9 cellular contexts compared by ENCODE assay signal in the genomic region with DNA sequence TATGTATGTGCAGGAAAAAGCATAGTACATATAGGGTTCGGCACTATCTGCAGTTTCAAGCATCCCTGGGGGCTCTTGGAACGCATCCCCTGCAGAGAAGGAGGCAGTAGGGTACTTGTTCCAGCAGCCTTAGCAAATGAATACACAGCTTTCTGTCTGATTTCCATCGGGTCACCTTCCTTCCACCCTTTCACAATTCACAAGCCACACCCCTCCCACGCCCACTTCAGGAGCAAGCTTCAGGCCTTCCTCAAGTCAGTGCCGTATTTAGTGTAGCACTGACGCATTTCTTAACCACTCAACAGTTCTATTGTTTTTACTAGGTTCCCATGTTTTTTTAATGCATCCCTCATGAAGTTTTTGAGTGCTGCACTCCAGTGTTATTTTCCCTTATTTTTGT.
A peak's percentile ranks its signal among the peaks of the same experiment; 100 is the strongest.
DNase-seq lines count a peak whose midpoint lies in the region; ATAC-seq, FAIRE-seq and TF ChIP-seq lines count a peak whose summit lies in the region.
"Had no signal": no experiment of that assay in that cellular context is flagged by ENCODE, and none has a peak within 500 bp of the region (broad histone marks: within the 10 kb centered on the region; RNA-seq: fewer than 3 reads in every experiment).

No MANE protein-coding gene starts in this region.

- H3K4me2 ChIP-seq in GM12878 (ENCODE audit: control insufficient read depth, insufficient read depth), result peak overlapping the region; percentile 75

- 24% methylated on average over 6 of the region's 6 CpGs for WGBS in GM12878 (ENCODE audit: insufficient coverage, insufficient replicate concordance, low lambda C conversion rate, missing lambda C conversion rate)
- 37 to 43% methylated on average over 6 of the region's 6 CpGs for WGBS in lung, 2 donors

- no peak overlapping the region; the same call in 1 of the 2 replicates for H3K9ac ChIP-seq in GM12878 (ENCODE audit: control insufficient read depth, insufficient read depth, low read length)

- SMC1A ChIA-PET in GM12878 (lab: Charles Lee; ENCODE audit: uncharacterized antibody, unreplicated experiment), result interaction anchor here (0.8 to 2.1 kb wide), 8 partner anchors 9 to 72 kb away, joined by 3 to 8 read pairs (median 5); no protein-coding TSS in a partner anchor

- H3K9me3 ChIP-seq in GM12878 (replicated peaks; ENCODE audit: control insufficient read depth, insufficient read depth, low read length) (no peaks in the 10 kb centered on the region), lung (ENCODE audit: control insufficient read depth in 2 of 2, insufficient read depth in 1 of 2, low read length in 1 of 2) (no peaks in the 10 kb centered on the region)

- BruUV-seq in GM12878 (replicated peaks; lab: Mats Ljungman, UMichigan), result no TSS peak

- no peak for TF ChIP-seq EP300 in GM12878 (IDR thresholded peaks at IDR 0.05; ENCODE audit: borderline replicate concordance in 1 of 2, control insufficient read depth in 1 of 2, low read depth in 2 of 2, low read length in 2 of 2)

- TF ChIP-seq POLR2A in GM12878 (IDR thresholded peaks at IDR 0.05; ENCODE audit: low read depth, low read length), result no peak

- H3K4me1 ChIP-seq in GM12878 (ENCODE audit: control insufficient read depth, insufficient read depth, low read length), result peaks cover 43% of the 10 kb centered on the region
- peaks cover 0 to 9% of the 10 kb centered on the region in 2 donors for H3K4me1 ChIP-seq in lung (ENCODE audit: control insufficient read depth in 2 of 2, insufficient read depth in 2 of 2, low read length in 2 of 2)

- peak overlapping the region; percentile 33; the same call in 1 of the 2 replicates for H2AFZ ChIP-seq in GM12878 (ENCODE audit: control insufficient read depth, low read depth, low read length)

- peak overlapping the region; percentile 45; the same call in 1 of the 2 replicates for H3K27ac ChIP-seq in GM12878 (ENCODE audit: control insufficient read depth, insufficient read depth)
- H3K27ac ChIP-seq in lung (ENCODE audit: low read depth in 1 of 2, low read length in 1 of 2), result no peak overlapping the region

- no peak overlapping the region for H3K4me3 ChIP-seq in GM12878
- H3K4me3 ChIP-seq in lung, result no peak overlapping the region

- H4K20me1 ChIP-seq in GM12878 (ENCODE audit: control insufficient read depth, insufficient read depth), result no peaks in the 10 kb centered on the region

- RAD21 ChIA-PET in GM12878 (lab: Charles Lee; ENCODE audit: unreplicated experiment), result interaction anchor here (1.0 to 1.1 kb wide), 2 partner anchors 11 to 15 kb away, joined by 3 to 4 read pairs; no protein-coding TSS in a partner anchor

- DNase-seq in NCI-H128 (lab: John Stamatoyannopoulos, UW; ENCODE audit: unreplicated experiment) (peak; percentile 19), GM12878 (ENCODE audit: low read depth, low spot score) (no peak), lung (ENCODE audit: low spot score) (peak; percentile 84)
- DNase-seq in activated naive CD4-positive, alpha-beta T cell treated with Interleukin-2 at 50 U/mL for 16 hours, result no peak
- no peak for DNase-seq in activated CD8-positive, alpha-beta memory T cell treated with anti-CD3 and anti-CD28 coated beads, Interleukin-2, amount 50 U/mL, for 4 hours

- H3K79me2 ChIP-seq in GM12878 (ENCODE audit: control insufficient read depth, insufficient read depth, low read length), result no peaks in the 10 kb centered on the region

- H3K36me3 ChIP-seq in GM12878 (ENCODE audit: control insufficient read depth in 2 of 2, insufficient read depth in 2 of 2, low read length in 1 of 2) (no peaks in the 10 kb centered on the region), lung (ENCODE audit: control insufficient read depth in 2 of 2, insufficient read depth in 2 of 2, low read length in 2 of 2) (no peaks in the 10 kb centered on the region)

- no peaks in the 10 kb centered on the region for H3K27me3 ChIP-seq in GM12878 (replicated peaks in 1 of 2; ENCODE audit: control insufficient read depth in 2 of 2, insufficient read depth in 2 of 2, low read length in 1 of 2)
- H3K27me3 ChIP-seq in lung (ENCODE audit: control insufficient read depth, insufficient read depth), result no peaks in the 10 kb centered on the region

- CTCF ChIA-PET in GM12878 (lab: Yijun Ruan, JAX), result interaction anchor here (0.6 to 1.0 kb wide), 4 partner anchors 23 to 186 kb away, joined by 3 read pairs; no protein-coding TSS in a partner anchor

- TF ChIP-seq CTCF in GM12878 (IDR thresholded peaks at IDR 0.05 in 2 of 3, conservative IDR thresholded peaks at IDR 0.05 in 1 of 3; ENCODE audit: control insufficient read depth in 2 of 3, extremely low read depth in 1 of 3, insufficient read depth in 1 of 3, low read depth in 3 of 3, low read length in 3 of 3), result no peak
- no peak for TF ChIP-seq CTCF in lung (IDR thresholded peaks at IDR 0.05; ENCODE audit: control extremely low read depth, extremely low read depth)

- FAIRE-seq in GM12878 (lab: Jason Lieb, UNC), result no peak
- FAIRE-seq: islet of Langerhans had no signal

- POLR2A ChIA-PET in GM12878 (lab: Charles Lee), result interaction anchor here (0.8 to 1.1 kb wide), 2 partner anchors 15 to 72 kb away, joined by 3 read pairs; no protein-coding TSS in a partner anchor

- ATAC-seq in GM19463 (IDR thresholded peaks at IDR 0.05; ENCODE audit: unreplicated experiment), result peak; percentile 43
- ATAC-seq in GM12878, result peak; percentile 63
- ATAC-seq in lung (ENCODE audit: insufficient read depth, low FRiP score), result peak; percentile 77
- ATAC-seq in GM21529 (IDR thresholded peaks at IDR 0.05; ENCODE audit: unreplicated experiment), result no peak
- no peak for ATAC-seq in GM19324 (IDR thresholded peaks at IDR 0.05; ENCODE audit: low FRiP score, unreplicated experiment)

- intact Hi-C loops in GM12878 (cut with micrococcal nuclease; ENCODE audit: unreplicated experiment), result no loop called here

- TF ChIP-seq RAD21 in GM12878 (IDR thresholded peaks at IDR 0.05; ENCODE audit: insufficient read depth, low read depth, low read length), result no peak

- in situ Hi-C loops in GM12878 (cut with MboI), result no loop called here

TF ChIP-seq in GM12878, 131 proteins besides CTCF, POLR2A, EP300 and RAD21:
- TF ChIP-seq EGR1 (IDR thresholded peaks at IDR 0.05; ENCODE audit: borderline replicate concordance in 1 of 2, low read depth in 2 of 2, low read length in 2 of 2) (peak in 1 of 2 experiments; percentile 34; a peak in 1 of 3 replicates), RUNX3 (IDR thresholded peaks at IDR 0.05; ENCODE audit: low read length) (0 out of 2 replicates have a peak, but pooled peaks have one; percentile 11), MXI1 (IDR thresholded peaks at IDR 0.05; ENCODE audit: low read depth, low read length) (no peak), CBFB (IDR thresholded peaks at IDR 0.05; ENCODE audit: low read depth) (no peak), JUNB (IDR thresholded peaks at IDR 0.05) (peak; percentile 17; the same call in 1 of the 2 replicates), NFIC (IDR thresholded peaks at IDR 0.05; ENCODE audit: low read depth, low read length) (peak; percentile 8; the same call in 1 of the 2 replicates), RFX5 (IDR thresholded peaks at IDR 0.05; ENCODE audit: low read depth, low read length) (no peak), BHLHE40 (IDR thresholded peaks at IDR 0.05; ENCODE audit: borderline replicate concordance in 1 of 2, low read depth in 2 of 2, low read length in 1 of 2) (no peak), SUPT20H (IDR thresholded peaks at IDR 0.05; ENCODE audit: borderline replicate concordance, control insufficient read depth, low read depth, low read length) (no peak), CREM (IDR thresholded peaks at IDR 0.05; ENCODE audit: low read depth) (peak; percentile 9; the same call in 1 of the 2 replicates), YY1 (IDR thresholded peaks at IDR 0.05; ENCODE audit: low read depth, low read length) (peak; percentile 22; the same call in 1 of the 2 replicates), ETV6 (conservative IDR thresholded peaks at IDR 0.05 in 1 of 2, IDR thresholded peaks at IDR 0.05 in 1 of 2; ENCODE audit: borderline replicate concordance in 1 of 2, low read depth in 1 of 2) (0 out of 4 replicates have a peak, but pooled peaks of 1 of the 2 experiments have one; percentile 11), POLR2AphosphoS2 (IDR thresholded peaks at IDR 0.05; ENCODE audit: low read depth, low read length) (no peak), SPI1 (IDR thresholded peaks at IDR 0.05; ENCODE audit: borderline replicate concordance, insufficient read depth, low read depth, low read length) (peak; percentile 4; the same call in 1 of the 2 replicates)
- TF ChIP-seq, protein P1, sequence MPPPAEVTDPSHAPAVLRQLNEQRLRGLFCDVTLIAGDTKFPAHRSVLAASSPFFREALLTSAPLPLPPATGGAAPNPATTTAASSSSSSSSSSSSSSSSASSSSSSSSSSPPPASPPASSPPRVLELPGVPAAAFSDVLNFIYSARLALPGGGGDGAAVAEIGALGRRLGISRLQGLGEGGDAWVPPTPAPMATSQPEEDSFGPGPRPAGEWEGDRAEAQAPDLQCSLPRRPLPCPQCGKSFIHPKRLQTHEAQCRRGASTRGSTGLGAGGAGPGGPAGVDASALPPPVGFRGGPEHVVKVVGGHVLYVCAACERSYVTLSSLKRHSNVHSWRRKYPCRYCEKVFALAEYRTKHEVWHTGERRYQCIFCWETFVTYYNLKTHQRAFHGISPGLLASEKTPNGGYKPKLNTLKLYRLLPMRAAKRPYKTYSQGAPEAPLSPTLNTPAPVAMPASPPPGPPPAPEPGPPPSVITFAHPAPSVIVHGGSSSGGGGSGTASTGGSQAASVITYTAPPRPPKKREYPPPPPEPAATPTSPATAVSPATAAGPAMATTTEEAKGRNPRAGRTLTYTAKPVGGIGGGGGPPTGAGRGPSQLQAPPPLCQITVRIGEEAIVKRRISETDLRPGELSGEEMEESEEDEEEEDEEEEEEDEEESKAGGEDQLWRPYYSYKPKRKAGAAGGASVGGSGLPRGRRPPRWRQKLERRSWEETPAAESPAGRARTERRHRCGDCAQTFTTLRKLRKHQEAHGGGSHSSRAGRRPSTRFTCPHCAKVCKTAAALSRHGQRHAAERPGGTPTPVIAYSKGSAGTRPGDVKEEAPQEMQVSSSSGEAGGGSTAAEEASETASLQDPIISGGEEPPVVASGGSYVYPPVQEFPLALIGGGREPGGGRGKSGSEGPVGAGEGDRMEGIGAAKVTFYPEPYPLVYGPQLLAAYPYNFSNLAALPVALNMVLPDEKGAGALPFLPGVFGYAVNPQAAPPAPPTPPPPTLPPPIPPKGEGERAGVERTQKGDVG (CRISPR knock-in tag; IDR thresholded peaks at IDR 0.05), result no peak
TF ChIP-seq in GM12878: peak in this region for 8.

Comparison
In these comparisons a context has a peak if more than half of its experiments do, and no peak if none do; other contexts are left out.
1. ATAC-seq: peak in GM19463 (single experiment), GM12878 (single experiment) and lung (single experiment); none in GM21529 (single experiment) and GM19324 (single experiment).
2. DNase-seq: peak in NCI-H128 (single experiment) and lung (single experiment); none in GM12878 (single experiment), activated naive CD4-positive, alpha-beta T cell treated with Interleukin-2 at 50 U/mL for 16 hours (single experiment) and activated CD8-positive, alpha-beta memory T cell treated with anti-CD3 and anti-CD28 coated beads, Interleukin-2, amount 50 U/mL, for 4 hours (single experiment).